8 cellular contexts compared by ENCODE assay signal in genomic region chr2:113156278-113157107, GRCh38. TPM values are rescaled to one million over a fixed set of nuclear protein-coding genes. Genes with fewer than 3 reads are reported as not detected.
DNase-seq lines count a peak whose midpoint lies in the region; ATAC-seq and TF ChIP-seq lines count a peak whose summit lies in the region.

No MANE protein-coding gene starts in this region.

- TF ChIP-seq CTCF in C4-2B (conservative IDR thresholded peaks at IDR 0.05): no peak

- H3K27ac ChIP-seq in C4-2B (peak overlapping the region; percentile 97), mesodermal cell (ENCODE audit: low read depth, low read length, severe bottlenecking) (no peak overlapping the region)

- peak; percentile 4 for ATAC-seq in HG03354 (IDR thresholded peaks at IDR 0.05; ENCODE audit: poor library complexity, severe bottlenecking, unreplicated experiment)

- H3K9ac ChIP-seq in adipocyte (ENCODE audit: low read length): peak overlapping the region; percentile 58

- H3K4me3 ChIP-seq in adipocyte (ENCODE audit: low read length) (peak overlapping the region; percentile 68), mesodermal cell (ENCODE audit: extremely low read depth, insufficient read depth, low read length, poor library complexity, severe bottlenecking) (peak overlapping the region; percentile 29)

- H3K27me3 ChIP-seq in adipocyte (replicated peaks; ENCODE audit: control insufficient read depth, insufficient read depth, low read length): peaks cover 3% of the 10 kb centered on the region

- DNase-seq in adipocyte (ENCODE audit: low read depth) (peak; percentile 9), HCEC 1CT (no peak), anterior cingulate cortex (lab: John Stamatoyannopoulos, UW) (no peak)
- DNase-seq in effector CD8-positive, alpha-beta T cell (lab: John Stamatoyannopoulos, UW): no peak
- no peak for DNase-seq in activated CD4-positive, CD25-positive, alpha-beta regulatory T cell treated with anti-CD3 and anti-CD28 coated beads, Interleukin-2, amount 50 U/mL, for 72 hours

- H3K36me3 ChIP-seq in adipocyte (ENCODE audit: control insufficient read depth, insufficient read depth, low read length, severe bottlenecking) (no peaks in the 10 kb centered on the region), mesodermal cell (ENCODE audit: control insufficient read depth, insufficient read depth, low read length) (no peaks in the 10 kb centered on the region)

- 0 to 73% methylated on average over 1 to 4 of the region's 9 CpGs for WGBS in mesodermal cell (ENCODE audit: insufficient coverage in 2 of 2), 2 experiments

- H3K9me3 ChIP-seq in adipocyte (ENCODE audit: control insufficient read depth, low read length) (no peaks in the 10 kb centered on the region), mesodermal cell (ENCODE audit: control insufficient read depth, low read length) (no peaks in the 10 kb centered on the region)

- H3K4me1 ChIP-seq in adipocyte (ENCODE audit: control insufficient read depth, insufficient read depth, low read length) (peaks cover 9% of the 10 kb centered on the region), mesodermal cell (ENCODE audit: control insufficient read depth, insufficient read depth, low read length, poor library complexity, severe bottlenecking) (no peaks in the 10 kb centered on the region)

RNA-seq across cellular contexts. Expression of gene PSD4, which starts 17.3 kb away (rescaled TPM):
- 1.7 TPM for polyA plus RNA-seq in mesodermal cell (2013, experiment 1 of 2)
- 1.8 TPM for polyA plus RNA-seq in mesodermal cell (2013, experiment 2 of 2)

RNA-seq across cellular contexts. Expression of gene IL1RN, which starts 29.1 kb away (rescaled TPM):
- polyA plus RNA-seq in mesodermal cell (2013, experiment 1 of 2): not detected
- not detected for polyA plus RNA-seq in mesodermal cell (2013, experiment 2 of 2)
